ENCODE assay signal across 13 cellular contexts in the genomic region with DNA sequence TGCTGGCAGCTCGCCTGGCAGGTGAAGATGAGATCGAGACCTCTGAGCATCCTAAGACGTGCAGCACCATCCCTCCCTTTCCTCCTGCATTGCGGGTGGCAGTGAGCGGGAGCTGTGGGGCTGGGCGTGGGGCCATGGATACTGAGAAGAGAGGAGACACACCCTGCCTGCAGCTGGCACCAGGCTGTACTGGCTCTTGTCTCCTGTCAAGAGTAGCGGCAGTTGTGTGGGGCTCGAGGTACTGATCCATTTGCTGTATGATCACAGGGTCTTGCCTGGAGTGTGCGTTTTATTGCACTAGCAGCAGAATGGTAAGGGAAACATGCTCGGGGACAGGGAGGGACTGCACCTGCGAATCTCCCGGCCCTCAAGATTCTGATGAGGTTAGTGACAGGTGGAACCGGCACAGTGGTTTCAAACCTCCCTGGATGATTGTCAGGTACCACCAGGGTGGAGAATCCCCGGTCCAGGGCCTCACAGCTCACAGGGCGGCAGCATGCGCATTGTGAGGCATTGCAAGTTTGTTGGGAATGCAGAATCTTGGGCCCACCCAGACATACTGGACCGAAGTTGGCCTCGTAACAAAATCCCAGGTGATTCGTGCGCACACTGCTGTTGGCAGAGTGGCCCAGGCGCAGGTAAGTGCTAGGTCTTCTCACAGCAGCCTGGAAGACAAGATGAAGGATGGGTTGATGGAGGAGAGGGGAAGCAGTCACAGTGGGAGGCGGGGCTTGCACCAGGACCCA.
"Had no signal": no experiment of that assay in that cellular context is flagged by ENCODE, and none has a peak within 500 bp of the region (broad histone marks: within the 10 kb centered on the region; RNA-seq: fewer than 3 reads in every experiment).

No MANE protein-coding gene starts in this region.

- ATAC-seq: activated naive CD4-positive, alpha-beta T cell treated with anti-CD3 and anti-CD28 coated beads, Interleukin-2, amount 50 U/mL, for 72 hours; activated T-cell treated with anti-CD3 and anti-CD28 coated beads, Interleukin-2, amount 50 U/mL, for 4 hours; body of pancreas had no signal

- DNase-seq: activated CD4-positive, alpha-beta T cell treated with anti-CD3 and anti-CD28 coated beads, Interleukin-2, amount 50 U/mL, for 48 hours; activated CD4-positive, CD25-positive, alpha-beta regulatory T cell treated with anti-CD3 and anti-CD28 coated beads, Interleukin-2, amount 50 U/mL, for 72 hours; activated effector memory CD4-positive, alpha-beta T cell treated with anti-CD3 and anti-CD28 coated beads, Interleukin-2, amount 50 U/mL, for 16 hours; activated T-cell treated with anti-CD3 and anti-CD28 coated beads, Interleukin-2, amount 50 U/mL, for 4 hours; amniotic stem cell; cerebellar nuclear complex; foreskin fibroblast; T-helper 9 cell; trophoblast cell had no signal

- H3K36me3 Mint-ChIP-seq: activated naive CD4-positive, alpha-beta T cell treated with anti-CD3 and anti-CD28 coated beads, Interleukin-2, amount 50 U/mL, for 72 hours had no signal

- H3K27me3 ChIP-seq: body of pancreas, dorsolateral prefrontal cortex had no signal

- H3K27ac Mint-ChIP-seq: activated naive CD4-positive, alpha-beta T cell treated with anti-CD3 and anti-CD28 coated beads, Interleukin-2, amount 50 U/mL, for 72 hours had no signal

- H3K9me3 Mint-ChIP-seq: activated naive CD4-positive, alpha-beta T cell treated with anti-CD3 and anti-CD28 coated beads, Interleukin-2, amount 50 U/mL, for 72 hours; activated T-cell treated with anti-CD3 and anti-CD28 coated beads, Interleukin-2, amount 50 U/mL, for 4 hours had no signal

- H3K4me3 Mint-ChIP-seq: activated T-cell treated with anti-CD3 and anti-CD28 coated beads, Interleukin-2, amount 50 U/mL, for 4 hours had no signal

- H3K4me3 ChIP-seq: body of pancreas, dorsolateral prefrontal cortex, smooth muscle cell had no signal

- H3K27ac ChIP-seq: body of pancreas had no signal

- H3K9me3 ChIP-seq: body of pancreas had no signal
